Comparison of ENCODE assay signal across 8 cellular contexts in the genomic region with DNA sequence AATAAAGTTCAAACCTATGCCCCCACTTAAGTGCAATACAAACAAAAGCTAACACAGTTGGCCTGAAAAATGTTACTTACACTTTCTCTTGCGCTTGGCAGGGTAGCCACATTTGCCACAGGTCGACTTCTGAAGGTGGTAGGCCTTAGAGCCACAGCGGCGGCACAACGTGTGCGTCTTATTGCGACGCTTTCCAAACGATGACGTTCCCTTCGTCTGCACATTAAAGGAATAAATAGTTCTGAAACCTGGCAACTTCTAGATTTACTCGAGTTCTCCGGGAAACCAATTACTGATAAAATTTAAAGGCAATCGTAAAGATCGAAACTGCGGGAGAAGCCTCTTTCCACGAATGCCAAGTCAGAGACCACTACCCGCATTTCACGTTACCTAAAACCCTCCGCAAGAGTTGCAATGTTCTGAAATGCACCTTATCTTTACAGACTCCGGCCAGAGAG. TPM values are rescaled to one million over a fixed set of nuclear protein-coding genes. Genes with fewer than 3 reads are reported as not detected.
A peak's percentile ranks its signal among the peaks of the same experiment; 100 is the strongest.
DNase-seq lines count a peak whose midpoint lies in the region; ATAC-seq and TF ChIP-seq lines count a peak whose summit lies in the region.

No MANE protein-coding gene starts in this region.

- intact Hi-C loops in CD8-positive, alpha-beta T cell (cut with DNase I, micrococcal nuclease): loop anchor here (10.0 kb wide), 4 partner anchors 400 to 1760 kb away; partner anchors contain the start of genes FBXO4 (in 1 of the 2) and RICTOR (in 1 of the 2)
- intact Hi-C loops in psoas muscle (cut with DNase I): loop anchor here in 1 of 2 donors (2.0 kb wide), 1 partner anchor 80 kb away; the partner anchor contains the start of gene TTC33

- H3K27ac ChIP-seq in CD8-positive, alpha-beta T cell (ENCODE audit: low read depth, low read length): peak overlapping the region; percentile 99
- H3K27ac ChIP-seq in psoas muscle: peak overlapping the region; percentile 98

- peaks cover 20% of the 10 kb centered on the region for H3K4me1 ChIP-seq in CD8-positive, alpha-beta T cell (ENCODE audit: insufficient read depth, low read length)
- peaks cover 22% of the 10 kb centered on the region for H3K4me1 ChIP-seq in psoas muscle

- POLR2A ChIA-PET in CD8-positive, alpha-beta T cell (lab: Charles Lee): interaction anchor here (0.6 to 2.0 kb wide), 6 partner anchors 7 to 1070 kb away, joined by 3 to 6 read pairs (median 4); partner anchors contain the start of genes CARD6 and RIMOC1

- no peaks in the 10 kb centered on the region for H3K9me3 ChIP-seq in CD8-positive, alpha-beta T cell (ENCODE audit: low read length)
- H3K9me3 ChIP-seq in psoas muscle: no peaks in the 10 kb centered on the region

- peak overlapping the region; percentile 98 for H3K27ac Mint-ChIP-seq in CD8-positive, alpha-beta T cell
- H3K27ac Mint-ChIP-seq in activated T-cell treated with anti-CD3 and anti-CD28 coated beads, Interleukin-2, amount 50 U/mL, for 72 hours: peak overlapping the region; percentile 100

- 0 to 2% (median 1%) methylated on average over 21 of the region's 21 CpGs for WGBS in psoas muscle, 3 donors

- peak; percentile 60 for ATAC-seq in CD8-positive, alpha-beta T cell
- no peak for ATAC-seq in activated T-cell treated with anti-CD3 and anti-CD28 coated beads, Interleukin-2, amount 50 U/mL, for 72 hours (replicated peaks in 1 of 2)
- peak in 1 of 4 donors; percentile 34 for ATAC-seq in psoas muscle

- peak overlapping the region; percentile 94 for H3K4me3 ChIP-seq in CD8-positive, alpha-beta T cell (ENCODE audit: low read depth, low read length)
- peak overlapping the region; percentile 97 for H3K4me3 ChIP-seq in psoas muscle

- peaks cover 2% of the 10 kb centered on the region for H3K9me3 Mint-ChIP-seq in CD8-positive, alpha-beta T cell
- no peaks in the 10 kb centered on the region for H3K9me3 Mint-ChIP-seq in activated T-cell treated with anti-CD3 and anti-CD28 coated beads, Interleukin-2, amount 50 U/mL, for 72 hours

- no peak for TF ChIP-seq CTCF in CD8-positive, alpha-beta T cell (IDR thresholded peaks at IDR 0.05)
- TF ChIP-seq CTCF in psoas muscle (IDR thresholded peaks at IDR 0.05): no peak

- DNase-seq in CD8-positive, alpha-beta T cell: peak; percentile 23 to 88 (median 49)
- peak; percentile 30 for DNase-seq in M059J (ENCODE audit: low read depth)
- DNase-seq in activated T-cell treated with anti-CD3 and anti-CD28 coated beads, Interleukin-2, amount 50 U/mL, for 72 hours: peak; percentile 42 to 45
- DNase-seq in fibroblast of peridontal ligament (ENCODE audit: extremely low read depth): peak; percentile 52
- DNase-seq in psoas muscle: no peak
- DNase-seq in KG1 (lab: John Stamatoyannopoulos, UW): no peak
- DNase-seq in kidney glomerular epithelial cell (lab: John Stamatoyannopoulos, UW): no peak
- no peak for DNase-seq in ecto neural progenitor cell (ENCODE audit: low spot score)

- peak overlapping the region; percentile 97 for H3K4me3 Mint-ChIP-seq in CD8-positive, alpha-beta T cell
- H3K4me3 Mint-ChIP-seq in activated T-cell treated with anti-CD3 and anti-CD28 coated beads, Interleukin-2, amount 50 U/mL, for 72 hours: peak overlapping the region; percentile 97 to 99

- H3K36me3 Mint-ChIP-seq in CD8-positive, alpha-beta T cell: peaks cover 59% of the 10 kb centered on the region
- H3K36me3 Mint-ChIP-seq in activated T-cell treated with anti-CD3 and anti-CD28 coated beads, Interleukin-2, amount 50 U/mL, for 72 hours (ENCODE audit: insufficient read depth in 2 of 2): peaks cover 29 to 51% of the 10 kb centered on the region in 2 donors

- CTCF ChIA-PET in CD8-positive, alpha-beta T cell (lab: Charles Lee): interaction anchor here (0.7 kb wide), 1 partner anchor 50 kb away, joined by 3 read pairs; no protein-coding TSS in a partner anchor

- H3K36me3 ChIP-seq in CD8-positive, alpha-beta T cell (ENCODE audit: insufficient read depth, low read length): peaks cover 44% of the 10 kb centered on the region
- peaks cover 15 to 48% of the 10 kb centered on the region in 2 donors for H3K36me3 ChIP-seq in psoas muscle (ENCODE audit: insufficient read depth in 1 of 2, low read depth in 1 of 2)

- H3K27me3 Mint-ChIP-seq in CD8-positive, alpha-beta T cell (ENCODE audit: low read depth): no peaks in the 10 kb centered on the region
- no peaks in the 10 kb centered on the region for H3K27me3 Mint-ChIP-seq in activated T-cell treated with anti-CD3 and anti-CD28 coated beads, Interleukin-2, amount 50 U/mL, for 72 hours (ENCODE audit: low read depth)

- H3K27me3 ChIP-seq in CD8-positive, alpha-beta T cell (ENCODE audit: insufficient read depth, low read length): no peaks in the 10 kb centered on the region
- H3K27me3 ChIP-seq in psoas muscle (ENCODE audit: insufficient read depth in 3 of 3, low read length in 2 of 3): no peaks in the 10 kb centered on the region

- H3K4me1 Mint-ChIP-seq in CD8-positive, alpha-beta T cell (ENCODE audit: low read depth): peaks cover 48% of the 10 kb centered on the region
- peaks cover 54% of the 10 kb centered on the region for H3K4me1 Mint-ChIP-seq in activated T-cell treated with anti-CD3 and anti-CD28 coated beads, Interleukin-2, amount 50 U/mL, for 72 hours (ENCODE audit: low read depth)

RNA-seq across cellular contexts. Expression of gene RPL37, which starts 0.6 kb away (rescaled TPM):
- 1,000 to 10,000 TPM; 2,804 to 2,873 TPM for total RNA-seq in CD8-positive, alpha-beta T cell
- total RNA-seq in M059J (2014; rRNA removed; shearing (Covaris generic)): 116 and 230 TPM in 2 replicates
- total RNA-seq in activated T-cell treated with anti-CD3 and anti-CD28 coated beads, Interleukin-2, amount 50 U/mL, for 72 hours: 1,000 to 10,000 TPM; 2,016 to 2,043 TPM
- 1,000 to 10,000 TPM in 1 of 4 donors, 100 to 1,000 TPM in 3; 737 to 1,162 (median 919) TPM for total RNA-seq in psoas muscle
- polyA plus RNA-seq in psoas muscle: 1,000 to 10,000 TPM in 2 of 3 donors, 100 to 1,000 TPM in 1; 991 to 2,293 (median 1,068) TPM

RNA-seq across cellular contexts. Expression of gene CARD6, which starts 6.7 kb away (rescaled TPM):
- total RNA-seq in CD8-positive, alpha-beta T cell: under 1 TPM; 0.39 to 0.43 TPM
- total RNA-seq in M059J (2014; rRNA removed; shearing (Covaris generic)): 5.7 and 8.0 TPM in 2 replicates
- total RNA-seq in activated T-cell treated with anti-CD3 and anti-CD28 coated beads, Interleukin-2, amount 50 U/mL, for 72 hours: 1 to 10 TPM in 1 of 2 donors, under 1 TPM in 1; 0.76 to 1.2 TPM
- 1 to 10 TPM; 3.0 to 4.1 (median 3.8) TPM for total RNA-seq in psoas muscle
- polyA plus RNA-seq in psoas muscle: 1 to 10 TPM; 1.1 to 2.9 (median 1.2) TPM

RNA-seq across cellular contexts. Expression of gene PRKAA1, which starts 36.2 kb away (rescaled TPM):
- total RNA-seq in CD8-positive, alpha-beta T cell: 100 to 1,000 TPM; 113 to 114 TPM
- 59.4 and 79.2 TPM in 2 replicates for total RNA-seq in M059J (2014; rRNA removed; shearing (Covaris generic))
- total RNA-seq in activated T-cell treated with anti-CD3 and anti-CD28 coated beads, Interleukin-2, amount 50 U/mL, for 72 hours: 10 to 100 TPM; 62.7 to 69.1 TPM
- 10 to 100 TPM; 28.1 to 36.8 (median 33.8) TPM for total RNA-seq in psoas muscle
- polyA plus RNA-seq in psoas muscle: 10 to 100 TPM in 2 of 3 donors, 1 to 10 TPM in 1; 9.6 to 14.2 (median 10.3) TPM

Comparison
In these comparisons a context has a peak if more than half of its experiments do, and no peak if none do; other contexts are left out.
1. DNase-seq: peak in CD8-positive, alpha-beta T cell (7 of 7), M059J (single experiment), activated T-cell treated with anti-CD3 and anti-CD28 coated beads, Interleukin-2, amount 50 U/mL, for 72 hours (2 of 2) and fibroblast of peridontal ligament (single experiment); none in psoas muscle (0 of 2), KG1 (single experiment), kidney glomerular epithelial cell (single experiment) and ecto neural progenitor cell (single experiment).